In the genomic region with DNA sequence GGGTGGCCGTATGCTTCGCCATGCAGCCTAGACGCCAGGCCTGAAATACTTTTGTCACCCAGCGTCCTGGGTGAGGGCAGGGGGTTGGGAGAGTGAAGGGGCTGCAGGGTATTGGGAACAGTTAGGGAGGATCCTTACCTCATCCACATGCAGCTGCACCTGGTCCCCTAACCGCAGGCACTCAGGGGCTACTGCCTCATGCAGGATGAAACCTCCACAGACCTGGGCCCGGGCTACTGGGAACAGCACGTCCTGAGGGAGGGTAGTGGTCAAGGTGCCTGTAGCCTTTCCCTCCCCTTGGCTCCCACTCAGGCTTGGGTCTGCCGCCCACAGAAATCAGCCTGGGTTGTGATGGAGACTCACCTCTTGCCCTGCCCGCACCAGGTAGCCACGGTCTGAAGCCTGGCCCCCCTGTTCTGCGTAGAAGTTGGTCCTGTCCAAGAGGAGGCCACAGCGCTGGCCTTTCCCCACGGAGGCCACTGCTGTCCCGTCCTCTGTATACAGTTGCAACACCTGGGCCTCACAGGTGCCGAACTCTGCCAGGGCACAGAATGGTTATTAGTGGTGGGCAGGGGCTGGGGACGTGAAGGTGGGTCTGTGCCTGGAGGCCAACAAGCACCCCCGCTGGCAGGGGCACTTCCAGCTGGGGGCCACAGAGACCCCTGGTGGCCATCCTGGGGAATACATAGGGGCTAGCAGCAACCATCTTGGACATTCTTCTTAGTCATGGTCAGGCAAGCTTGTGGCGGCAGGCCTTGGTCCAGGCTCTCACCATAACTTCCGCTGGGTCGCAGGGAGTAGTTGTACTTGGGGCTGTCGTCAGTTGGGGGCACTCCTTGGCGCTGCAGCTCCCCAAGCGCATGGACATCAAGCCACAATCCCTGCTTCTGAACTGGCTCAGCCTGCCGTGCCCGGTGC, we compare ENCODE assay signal across 8 cellular contexts. TPM values are rescaled to one million over a fixed set of nuclear protein-coding genes. Genes with fewer than 3 reads are reported as not detected.
A peak's percentile ranks its signal among the peaks of the same experiment; 100 is the strongest.
DNase-seq lines count a peak whose midpoint lies in the region; ATAC-seq lines count a peak whose summit lies in the region.

No MANE protein-coding gene starts in this region.

- H3K27ac ChIP-seq in HUES48 (ENCODE audit: low read depth, low read length), result peak overlapping the region; percentile 50

- no peak overlapping the region for H3K9ac ChIP-seq in HUES48 (ENCODE audit: low read depth, low read length)

- no peaks in the 10 kb centered on the region for H3K9me3 ChIP-seq in HUES48 (ENCODE audit: control insufficient read depth, insufficient read depth, low read length)

- H3K27me3 Mint-ChIP-seq in naive B cell, result no peaks in the 10 kb centered on the region

- peak; percentile 68 for DNase-seq in ELF-1 (ENCODE audit: low read depth, low spot score)
- DNase-seq in activated CD4-positive, alpha-beta T cell treated with anti-CD3 and anti-CD28 coated beads for 1 hour, result peak; percentile 28
- DNase-seq in effector CD4-positive, alpha-beta T cell, result peak; percentile 17
- DNase-seq in naive B cell, result peak; percentile 43
- no peak for DNase-seq in NCI-H774 (lab: John Stamatoyannopoulos, UW)

- no peak overlapping the region for H3K4me3 Mint-ChIP-seq in naive B cell

- H3K9me3 Mint-ChIP-seq in naive B cell, result no peaks in the 10 kb centered on the region

- H3K4me1 Mint-ChIP-seq in naive B cell, result peaks cover 0 to 5% (median under 1%) of the 10 kb centered on the region in 3 donors

- H3K4me3 ChIP-seq in HUES48 (ENCODE audit: low read depth, low read length), result no peak overlapping the region

- H3K4me1 ChIP-seq in HUES48 (ENCODE audit: control insufficient read depth, insufficient read depth, low read length), result no peaks in the 10 kb centered on the region

- no peaks in the 10 kb centered on the region for H3K27me3 ChIP-seq in HUES48 (ENCODE audit: control insufficient read depth, insufficient read depth, low read length)

- no peak overlapping the region for H3K27ac Mint-ChIP-seq in naive B cell

- peaks cover 91% of the 10 kb centered on the region for H3K36me3 ChIP-seq in HUES48 (ENCODE audit: control insufficient read depth, insufficient read depth, low read length)

- peak; percentile 55 to 63 for ATAC-seq in naive B cell (ENCODE audit: low read depth in 2 of 2)
- no peak for ATAC-seq in GM21423 (IDR thresholded peaks at IDR 0.05; ENCODE audit: unreplicated experiment)
- no peak for ATAC-seq in HG02678 (IDR thresholded peaks at IDR 0.05; ENCODE audit: unreplicated experiment)

- H3K36me3 Mint-ChIP-seq in naive B cell, result peaks cover 1 to 31% of the 10 kb centered on the region in 2 donors

RNA-seq across cellular contexts. Expression of a gene that starts 8.6 kb away (rescaled TPM):
- polyA plus RNA-seq in naive B cell (ENCODE audit: low read depth in 6 of 6), result 10 to 100 TPM in 1 of 6 donors, 1 to 10 TPM in 5; 5.6 to 12.8 (median 7.8) TPM

RNA-seq across cellular contexts. Expression of a gene that starts 34.3 kb away (rescaled TPM):
- not detected for polyA plus RNA-seq in naive B cell (ENCODE audit: low read depth in 6 of 6)

RNA-seq across cellular contexts. Expression of a gene that starts 37.9 kb away (rescaled TPM):
- polyA plus RNA-seq in naive B cell (ENCODE audit: low read depth in 6 of 6), result not detected

RNA-seq across cellular contexts. Expression of a gene that starts 39.2 kb away (rescaled TPM):
- 10 to 100 TPM; 22.1 to 30.8 (median 27.9) TPM for polyA plus RNA-seq in naive B cell (ENCODE audit: low read depth in 6 of 6)

RNA-seq across cellular contexts. Expression of a gene that starts 47.2 kb away (rescaled TPM):
- 10 to 100 TPM; 24.2 to 38.6 (median 27.2) TPM for polyA plus RNA-seq in naive B cell (ENCODE audit: low read depth in 6 of 6)

Comparison
In these comparisons a context has a peak if more than half of its experiments do, and no peak if none do; other contexts are left out.
1. ATAC-seq: peak in naive B cell (2 of 2); none in GM21423 (single experiment) and HG02678 (single experiment).